Comparison of ENCODE assay signal across 8 cellular contexts in genomic region chr9:78439192-78439865, GRCh38.
DNase-seq lines count a peak whose midpoint lies in the region; ATAC-seq and TF ChIP-seq lines count a peak whose summit lies in the region.

No MANE protein-coding gene starts in this region.

- POLR2A ChIA-PET in T-cell (lab: Charles Lee): no interaction called here

- no peaks in the 10 kb centered on the region for H3K36me3 ChIP-seq in right atrium auricular region

- peaks cover 21 to 23% of the 10 kb centered on the region in 2 donors for H3K27me3 Mint-ChIP-seq in T-cell

- peak; percentile 84 for ATAC-seq in HG02588 (IDR thresholded peaks at IDR 0.05; ENCODE audit: unreplicated experiment)
- peak in 3 of 4 experiments; percentile 46 to 58 (median 52) for ATAC-seq in T-cell (replicated peaks in 1 of 4)
- ATAC-seq in HG03108 (IDR thresholded peaks at IDR 0.05; ENCODE audit: unreplicated experiment): no peak

- H3K27ac ChIP-seq in angular gyrus (ENCODE audit: low read depth, low read length): peak overlapping the region; percentile 41
- H3K27ac ChIP-seq in right atrium auricular region: no peak overlapping the region

- no peak overlapping the region for H3K4me3 ChIP-seq in right atrium auricular region

- H3K4me3 Mint-ChIP-seq in T-cell: no peak overlapping the region

- no peaks in the 10 kb centered on the region for H3K9me3 ChIP-seq in right atrium auricular region

- H3K9me3 Mint-ChIP-seq in T-cell: no peaks in the 10 kb centered on the region

- no peaks in the 10 kb centered on the region for H3K36me3 Mint-ChIP-seq in T-cell

- TF ChIP-seq CTCF in right atrium auricular region (IDR thresholded peaks at IDR 0.05): peak; percentile 80 to 96

- DNase-seq in GM03348 (ENCODE audit: low spot score): peak; percentile 91
- DNase-seq in NCI-H1092 treated with DMSO at 0.1 percent for 48 hours (lab: John Stamatoyannopoulos, UW): peak; percentile 69
- peak; percentile 7 to 61 (median 42) for DNase-seq in T-cell
- DNase-seq in right atrium auricular region (ENCODE audit: low spot score): peak; percentile 90
- DNase-seq in putamen (ENCODE audit: low spot score): peak; percentile 86

- CTCF ChIA-PET in T-cell (lab: Charles Lee): interaction anchor here (0.6 to 1.4 kb wide), 4 partner anchors 9 to 1711 kb away, joined by 3 to 4 read pairs (median 4); no protein-coding TSS in a partner anchor

- H3K27me3 ChIP-seq in right atrium auricular region: no peaks in the 10 kb centered on the region

- peaks cover 5 to 9% (median 6%) of the 10 kb centered on the region in 3 donors for H3K4me1 Mint-ChIP-seq in T-cell

- H3K27ac Mint-ChIP-seq in T-cell: no peak overlapping the region

- peaks cover 0 to 9% of the 10 kb centered on the region in 2 donors for H3K4me1 ChIP-seq in right atrium auricular region
